Comparison of ENCODE assay signal across 2 cellular contexts in genomic region chr2:103119352-103119751, GRCh38.
A peak's percentile ranks its signal among the peaks of the same experiment; 100 is the strongest.
TF ChIP-seq lines count a peak whose summit lies in the region.

No MANE protein-coding gene starts in this region.

TF ChIP-seq in HepG2, 621 proteins besides CTCF, POLR2A, EP300 and RAD21 (continued from another document):
- TF ChIP-seq NFE2L2 (IDR thresholded peaks at IDR 0.05; ENCODE audit: low read length) (peak; percentile 89), ARNT2 (CRISPR knock-in tag; IDR thresholded peaks at IDR 0.05; ENCODE audit: low read depth) (no peak), ZNF430 (CRISPR knock-in tag; IDR thresholded peaks at IDR 0.05) (no peak), ZNF784 (CRISPR knock-in tag; IDR thresholded peaks at IDR 0.05; ENCODE audit: borderline replicate concordance) (no peak), PCBP1 (IDR thresholded peaks at IDR 0.05; ENCODE audit: borderline replicate concordance, low read depth, low read length) (no peak), ZNF839 (CRISPR knock-in tag; IDR thresholded peaks at IDR 0.05; ENCODE audit: borderline replicate concordance) (no peak)

TF ChIP-seq in H1, 55 proteins besides CTCF, POLR2A, EP300 and RAD21 (continued from another document):
- no peak for TF ChIP-seq KDM1A (IDR thresholded peaks at IDR 0.05; ENCODE audit: borderline replicate concordance, low read length)
- 0 out of 2 replicates have a peak, but pooled peaks have one; percentile 35 for TF ChIP-seq BACH1 (IDR thresholded peaks at IDR 0.05; ENCODE audit: low read length)
- TF ChIP-seq MAFK (IDR thresholded peaks at IDR 0.05; ENCODE audit: low read depth, low read length), result peak; percentile 27; the same call in 1 of the 2 replicates
